In genomic region chr5:217860-218456, GRCh38 we compare ENCODE assay signal across 1 cellular context.
TF ChIP-seq lines count a peak whose summit lies in the region.

CCDC127 (minus strand) TSS chr5:218153; CDS start chr5:216849, 1,304 bp downstream.
SDHA (plus strand) TSS chr5:218320; CDS start chr5:218356, 36 bp downstream.

TF ChIP-seq in K562, 482 proteins besides CTCF, POLR2A, EP300 and RAD21 (continued from another document and continues in another):
- no peak for TF ChIP-seq BRF2 (IDR thresholded peaks at IDR 0.05; ENCODE audit: borderline replicate concordance, insufficient read depth, insufficient read length)
- TF ChIP-seq FOSL1 (tag; conservative IDR thresholded peaks at IDR 0.05) = no peak
- no peak for TF ChIP-seq LCOR (CRISPR knock-in tag; IDR thresholded peaks at IDR 0.05)
- no peak for TF ChIP-seq RNF219 (CRISPR knock-in tag; IDR thresholded peaks at IDR 0.05)
- no peak for TF ChIP-seq ZBTB5 (IDR thresholded peaks at IDR 0.05)
- TF ChIP-seq SRSF9 (IDR thresholded peaks at IDR 0.05; ENCODE audit: borderline replicate concordance, low read depth, low read length) = no peak
- no peak for TF ChIP-seq ZKSCAN3 (CRISPR knock-in tag; IDR thresholded peaks at IDR 0.05)
- no peak for TF ChIP-seq ZC3H4 (CRISPR knock-in tag; IDR thresholded peaks at IDR 0.05; ENCODE audit: borderline replicate concordance)
- no peak for TF ChIP-seq NFRKB (IDR thresholded peaks at IDR 0.05; ENCODE audit: low read depth)
- peak; percentile 70 for TF ChIP-seq ZFX (CRISPR knock-in tag; IDR thresholded peaks at IDR 0.05)
- TF ChIP-seq ZNF174 (CRISPR knock-in tag; IDR thresholded peaks at IDR 0.05) = no peak
- no peak for TF ChIP-seq DDX20 (tag; IDR thresholded peaks at IDR 0.05; ENCODE audit: low read depth)
- no peak for TF ChIP-seq ETV5 (CRISPR knock-in tag; IDR thresholded peaks at IDR 0.05; ENCODE audit: low read depth)
- no peak for TF ChIP-seq SAFB2 (IDR thresholded peaks at IDR 0.05; ENCODE audit: borderline replicate concordance, low read depth, low read length, severe bottlenecking)
- no peak for TF ChIP-seq TRIM28 (IDR thresholded peaks at IDR 0.05)
- no peak for TF ChIP-seq POLR3A (IDR thresholded peaks at IDR 0.05; ENCODE audit: borderline replicate concordance, extremely low read depth, insufficient read depth, insufficient read length)
- no peak for TF ChIP-seq YBX1 (IDR thresholded peaks at IDR 0.05)
- no peak for TF ChIP-seq CHAMP1 (IDR thresholded peaks at IDR 0.05)
- no peak for TF ChIP-seq ZFP36 (IDR thresholded peaks at IDR 0.05; ENCODE audit: low read depth, low read length, partially characterized antibody)
- TF ChIP-seq EP400 (IDR thresholded peaks at IDR 0.05) = peak; percentile 81; the same call in 1 of the 2 replicates
- TF ChIP-seq GATAD2A (IDR thresholded peaks at IDR 0.05) = no peak
- no peak for TF ChIP-seq MEF2D (tag; conservative IDR thresholded peaks at IDR 0.05; ENCODE audit: low read depth)
- peak; percentile 12 to 49; a peak in 1 of 4 replicates for TF ChIP-seq SIN3A (IDR thresholded peaks at IDR 0.05; ENCODE audit: borderline replicate concordance in 2 of 2, control insufficient read depth in 1 of 2, low read depth in 2 of 2, low read length in 2 of 2)
- TF ChIP-seq ZNF274 (IDR thresholded peaks at IDR 0.05; ENCODE audit: borderline replicate concordance, low read depth, low read length) = no peak
- no peak for TF ChIP-seq ARID4B (CRISPR knock-in tag; IDR thresholded peaks at IDR 0.05)
- no peak for TF ChIP-seq NCOA4 (IDR thresholded peaks at IDR 0.05; ENCODE audit: partially characterized antibody)
- no peak for TF ChIP-seq MITF (IDR thresholded peaks at IDR 0.05)
- TF ChIP-seq E2F5 (CRISPR knock-in tag; IDR thresholded peaks at IDR 0.05) = no peak
- TF ChIP-seq MYBL2 (IDR thresholded peaks at IDR 0.05; ENCODE audit: low read depth) = no peak
- no peak for TF ChIP-seq MYBL2 (CRISPR knock-in tag; IDR thresholded peaks at IDR 0.05; ENCODE audit: borderline replicate concordance)
- TF ChIP-seq BCLAF1 (IDR thresholded peaks at IDR 0.05; ENCODE audit: borderline replicate concordance in 1 of 2, control insufficient read depth in 1 of 2, low read depth in 2 of 2, low read length in 1 of 2) = no peak
- TF ChIP-seq MEIS2 (IDR thresholded peaks at IDR 0.05; ENCODE audit: partially characterized antibody) = peak; percentile 99
- no peak for TF ChIP-seq ZNF584 (CRISPR knock-in tag; IDR thresholded peaks at IDR 0.05; ENCODE audit: low read depth)
- TF ChIP-seq NONO (IDR thresholded peaks at IDR 0.05; ENCODE audit: low read depth in 2 of 2, low read length in 1 of 2) = no peak
- TF ChIP-seq STAT6 (CRISPR knock-in tag; IDR thresholded peaks at IDR 0.05) = no peak
- no peak for TF ChIP-seq ELF1 (tag; IDR thresholded peaks at IDR 0.05)
- TF ChIP-seq MYNN (IDR thresholded peaks at IDR 0.05) = no peak
- no peak for TF ChIP-seq MYNN (CRISPR knock-in tag; IDR thresholded peaks at IDR 0.05)
- no peak for TF ChIP-seq HNRNPK (IDR thresholded peaks at IDR 0.05; ENCODE audit: low read depth, low read length, poor library complexity, severe bottlenecking)
- TF ChIP-seq ZNF124 (CRISPR knock-in tag; IDR thresholded peaks at IDR 0.05) = no peak
- no peak for TF ChIP-seq DNMT1 (IDR thresholded peaks at IDR 0.05)
- no peak for TF ChIP-seq CC2D1A (IDR thresholded peaks at IDR 0.05)
- peak; percentile 55; the same call in 1 of the 2 replicates for TF ChIP-seq ELF2 (CRISPR knock-in tag; IDR thresholded peaks at IDR 0.05)
